In the genomic region with DNA sequence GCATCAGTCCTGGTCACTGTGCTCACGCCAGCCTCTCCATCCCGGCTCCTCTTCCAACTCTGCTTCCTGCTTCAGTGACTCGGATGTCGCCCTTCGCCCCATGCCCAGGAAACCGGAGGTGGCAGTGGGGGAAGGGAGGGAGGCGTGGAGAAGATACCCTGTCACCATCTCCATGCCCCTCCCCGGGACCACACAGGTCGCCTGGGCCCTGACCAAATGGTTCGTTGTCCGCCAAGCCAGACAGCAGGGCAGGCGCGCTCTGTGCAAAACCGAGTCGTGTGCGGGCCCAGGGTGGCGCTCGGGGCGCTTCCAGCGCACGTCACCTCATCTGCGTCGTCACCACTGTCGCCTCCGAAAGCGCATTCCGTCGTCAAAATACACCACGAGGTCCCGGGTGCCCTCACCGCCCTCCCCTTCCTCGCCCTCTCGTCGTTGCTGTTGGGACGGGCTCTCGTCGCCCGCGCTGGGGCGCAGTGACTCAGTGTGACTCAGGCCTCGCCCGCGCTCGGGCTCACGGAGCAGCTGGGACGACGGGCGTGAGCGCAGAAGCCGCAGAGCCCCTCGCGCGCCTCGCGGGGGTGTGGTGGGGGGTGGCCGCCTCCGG, we compare ENCODE assay signal across 8 cellular contexts. TPM values are rescaled to one million over a fixed set of nuclear protein-coding genes. Genes with fewer than 3 reads are reported as not detected.
DNase-seq lines count a peak whose midpoint lies in the region; ATAC-seq, FAIRE-seq and TF ChIP-seq lines count a peak whose summit lies in the region.

No MANE protein-coding gene starts in this region.

- BruUV-seq in IMR-90 (replicated peaks; lab: Mats Ljungman, UMichigan) = no TSS peak

- H3K4me1 ChIP-seq in IMR-90 (ENCODE audit: control insufficient read depth, insufficient read depth, low read length) (no peaks in the 10 kb centered on the region), H1 (replicated peaks in 1 of 4; ENCODE audit: control insufficient read depth in 3 of 4, insufficient read depth in 4 of 4, low read length in 3 of 4) (peaks cover 0 to 7% (median 2%) of the 10 kb centered on the region in 4 experiments; a peak in 4 of 7 replicates)

- in situ Hi-C loops in IMR-90 (cut with MboI; ENCODE audit: low sequenced_read_pairs) = no loop called here

- TF ChIP-seq CTCF in IMR-90 (conservative IDR thresholded peaks at IDR 0.05; ENCODE audit: low read depth, low read length) = no peak
- TF ChIP-seq CTCF in H1 (IDR thresholded peaks at IDR 0.05; ENCODE audit: control extremely low read depth in 1 of 3, insufficient read depth in 1 of 3, low read depth in 1 of 3, low read length in 3 of 3) = no peak

- H2BK120ac ChIP-seq in IMR-90 (ENCODE audit: low read depth, low read length) = no peak overlapping the region
- no peak overlapping the region for H2BK120ac ChIP-seq in H1 (replicated peaks; ENCODE audit: low read depth, low read length)

- intact Hi-C loops in IMR-90 (cut with micrococcal nuclease) = no loop called here

- H3K9ac ChIP-seq in IMR-90 (ENCODE audit: low read depth, low read length) = no peak overlapping the region
- H3K9ac ChIP-seq in H1 (replicated peaks in 1 of 4; ENCODE audit: extremely low read depth in 1 of 4, low read depth in 3 of 4, low read length in 3 of 4) = peak overlapping the region in 2 of 4 experiments; percentile 34 to 36; a peak in 2 of 7 replicates

- POLR2A ChIA-PET in IMR-90 (lab: Charles Lee; ENCODE audit: unreplicated experiment) (no interaction called here), H1 (lab: Charles Lee; ENCODE audit: partially characterized antibody) (interaction anchor here (0.9 to 1.9 kb wide), 5 partner anchors 9 to 30 kb away, joined by 3 to 6 read pairs (median 5); no protein-coding TSS in a partner anchor)

- 12% methylated on average over 20 of the region's 57 CpGs; no CpG with 5 or more reads in 1 of the 2 experiments for WGBS in IMR-90 (ENCODE audit: extremely low coverage in 2 of 2, insufficient read length in 1 of 2), 2 experiments
- 12% methylated on average over 54 of the region's 57 CpGs; no CpG with 5 or more reads in 1 of the 2 experiments for WGBS in H1 (ENCODE audit: extremely low coverage in 1 of 2, insufficient coverage in 1 of 2, insufficient read length in 1 of 2, insufficient replicate concordance in 2 of 2, low coverage in 1 of 2, low lambda C conversion rate in 2 of 2, missing lambda C conversion rate in 1 of 2), 2 experiments

- no peaks in the 10 kb centered on the region for H3K9me1 ChIP-seq in IMR-90 (ENCODE audit: insufficient read depth, low read length)

- H2BK5ac ChIP-seq in IMR-90 (ENCODE audit: low read depth, low read length, poor library complexity, severe bottlenecking) (no peak overlapping the region), H1 (ENCODE audit: low read depth, low read length) (peak overlapping the region; percentile 30; the same call in 1 of the 2 replicates)

- DNase-seq in AG08395 (ENCODE audit: low spot score) (peak; percentile 76), IMR-90 (peak; percentile 63), H1 (ENCODE audit: low read depth in 1 of 2, low spot score in 2 of 2) (peak in 1 of 2 experiments; percentile 84), mucosa of gallbladder (ENCODE audit: low spot score) (peak; percentile 48), SIG-M5 treated with dmso at 0.1 percent for 504 hours (lab: John Stamatoyannopoulos, UW; ENCODE audit: unreplicated experiment) (no peak), GM19239 (ENCODE audit: insufficient read length, low spot score) (no peak)
- peak; percentile 87 for DNase-seq in activated CD8-positive, alpha-beta memory T cell treated with anti-CD3 and anti-CD28 coated beads for 24 hours
- peak; percentile 69 to 72 for DNase-seq in stimulated activated CD8-positive, alpha-beta memory T cell treated with anti-CD3 and anti-CD28 coated beads, Interleukin-2, amount 100 ng/mL, for 48 hours (ENCODE audit: low read depth in 2 of 2)

- TF ChIP-seq POLR2A in IMR-90 (IDR thresholded peaks at IDR 0.05; ENCODE audit: low read depth, low read length) = no peak
- no peak; a peak in 1 of 3 replicates for TF ChIP-seq POLR2A in H1 (IDR thresholded peaks at IDR 0.05; ENCODE audit: control extremely low read depth in 1 of 2, low read depth in 2 of 2, low read length in 2 of 2)

- H3K23ac ChIP-seq in IMR-90 (ENCODE audit: low read depth, low read length) (no peak overlapping the region), H1 (ENCODE audit: insufficient read length) (no peak overlapping the region)

- no peaks in the 10 kb centered on the region for H4K20me1 ChIP-seq in IMR-90 (ENCODE audit: insufficient read depth, low read length)
- peaks cover 0 to 4% of the 10 kb centered on the region in 2 experiments for H4K20me1 ChIP-seq in H1 (replicated peaks in 1 of 2; ENCODE audit: control insufficient read depth in 1 of 2, insufficient read depth in 2 of 2, low read length in 2 of 2)

- H3K36me3 ChIP-seq in IMR-90 (ENCODE audit: control insufficient read depth, insufficient read depth, low read length) (no peaks in the 10 kb centered on the region), H1 (ENCODE audit: control insufficient read depth in 2 of 4, insufficient read depth in 4 of 4, low read length in 3 of 4) (no peaks in the 10 kb centered on the region)

- H2AK5ac ChIP-seq in IMR-90 (ENCODE audit: low read depth, low read length) (peak overlapping the region; percentile 60; the same call in 1 of the 2 replicates), H1 (ENCODE audit: low read depth, low read length) (no peak overlapping the region)

- H3K27me3 ChIP-seq in IMR-90 (ENCODE audit: control insufficient read depth, insufficient read depth, low read length) (no peaks in the 10 kb centered on the region), H1 (replicated peaks in 1 of 4; ENCODE audit: control insufficient read depth in 3 of 4, extremely low read depth in 1 of 4, insufficient read depth in 3 of 4, low read length in 3 of 4) (peaks cover 4 to 20% (median 15%) of the 10 kb centered on the region in 4 experiments; a peak in 6 of 7 replicates)

- H4K8ac ChIP-seq in IMR-90 (ENCODE audit: low read depth in 2 of 2, low read length in 2 of 2) (peak overlapping the region; percentile 82 to 84; a peak in 3 of 4 replicates), H1 (ENCODE audit: extremely low read depth, insufficient read depth, low read length) (peak overlapping the region; percentile 96)

- no peak overlapping the region for H3K18ac ChIP-seq in IMR-90 (ENCODE audit: low read depth, low read length)
- H3K18ac ChIP-seq in H1 (ENCODE audit: extremely low read depth, low read length) = peak overlapping the region; percentile 78

- no peak overlapping the region for H3K56ac ChIP-seq in IMR-90 (ENCODE audit: extremely low read depth, insufficient read depth, low read length)
- no peak overlapping the region for H3K56ac ChIP-seq in H1 (replicated peaks; ENCODE audit: insufficient read length, low read depth, low read length)

- peak overlapping the region; percentile 22 for H2AK9ac ChIP-seq in IMR-90 (replicated peaks; ENCODE audit: low read depth, low read length, poor library complexity)

- no peaks in the 10 kb centered on the region for H3K9me3 ChIP-seq in IMR-90 (ENCODE audit: control insufficient read depth, insufficient read depth, low read length)
- H3K9me3 ChIP-seq in H1 (ENCODE audit: insufficient read depth in 2 of 2, low read depth in 1 of 2, low read length in 1 of 2) = no peaks in the 10 kb centered on the region

- peak overlapping the region; percentile 90 for H2AFZ ChIP-seq in IMR-90 (replicated peaks; ENCODE audit: low read length, poor library complexity)
- peak overlapping the region; percentile 16; the same call in 1 of the 2 replicates for H2AFZ ChIP-seq in H1 (ENCODE audit: low read length)

- peaks cover 11% of the 10 kb centered on the region; the same call in 1 of the 2 replicates for H3K23me2 ChIP-seq in H1 (ENCODE audit: low read depth, low read length)

- FAIRE-seq in H1 (lab: Jason Lieb, UNC) (no peak), GM19239 (lab: Jason Lieb, UNC) (no peak)

- H3K4me2 ChIP-seq in IMR-90 (ENCODE audit: low read depth, low read length) (peak overlapping the region; percentile 23), H1 (ENCODE audit: insufficient read depth in 1 of 2, low read depth in 2 of 2, low read length in 2 of 2) (peak overlapping the region; percentile 64 to 72)

- ATAC-seq in IMR-90 (ENCODE audit: low read depth) = peak; percentile 83

- peak overlapping the region; percentile 8 for H4K5ac ChIP-seq in IMR-90 (ENCODE audit: low read depth, low read length)
- H4K5ac ChIP-seq in H1 (ENCODE audit: insufficient read length, low read depth, low read length) = no peak overlapping the region

- H2BK15ac ChIP-seq in IMR-90 (ENCODE audit: low read depth, low read length) (no peak overlapping the region), H1 (ENCODE audit: low read length) (no peak overlapping the region)

- H2BK20ac ChIP-seq in IMR-90 (ENCODE audit: low read depth, low read length) = no peak overlapping the region
- H2BK20ac ChIP-seq in H1 (ENCODE audit: low read length) = no peak overlapping the region

- peak overlapping the region; percentile 32 for H3K4me3 ChIP-seq in IMR-90 (ENCODE audit: insufficient read depth, low read depth, low read length)
- H3K4me3 ChIP-seq in H1 (ENCODE audit: extremely low read depth in 1 of 4, insufficient read depth in 2 of 4, low read depth in 3 of 4, low read length in 4 of 4) = peak overlapping the region; percentile 27 to 59 (median 36)

- H3K14ac ChIP-seq in IMR-90 (replicated peaks; ENCODE audit: low read depth, low read length) (no peak overlapping the region), H1 (ENCODE audit: insufficient read length) (no peak overlapping the region)

- dilution Hi-C loops in IMR-90 (cut with HindIII; ENCODE audit: low sequenced_read_pairs, unreplicated experiment) = no loop called here

- H3K79me2 ChIP-seq in H1 (ENCODE audit: control insufficient read depth in 1 of 2, insufficient read depth in 2 of 2, low read length in 2 of 2) = no peaks in the 10 kb centered on the region

- H4K91ac ChIP-seq in IMR-90 (ENCODE audit: insufficient read depth, low read depth, low read length) (no peak overlapping the region), H1 (replicated peaks; ENCODE audit: insufficient read length, low read length) (peak overlapping the region; percentile 73)

- H3K79me1 ChIP-seq in IMR-90 (ENCODE audit: low read depth in 1 of 2, low read length in 2 of 2) (peaks cover 0 to 3% of the 10 kb centered on the region in 2 experiments; a peak in 1 of 4 replicates), H1 (ENCODE audit: low read depth, low read length) (no peaks in the 10 kb centered on the region)

- TF ChIP-seq EP300 in H1 (IDR thresholded peaks at IDR 0.05; ENCODE audit: borderline replicate concordance in 1 of 2, low read depth in 2 of 2, low read length in 2 of 2) = no peak

- CTCF ChIA-PET in IMR-90 (lab: Yijun Ruan, JAX) = no interaction called here
- CTCF ChIA-PET in H1 (lab: Charles Lee; ENCODE audit: partially characterized antibody) = no interaction called here

- H3K4ac ChIP-seq in IMR-90 (ENCODE audit: low read depth, low read length) (no peak overlapping the region; the same call in 1 of the 2 replicates), H1 (replicated peaks; ENCODE audit: insufficient read length, low read depth, low read length) (peak overlapping the region; percentile 69)

- H2BK12ac ChIP-seq in H1 (ENCODE audit: low read depth, low read length) = 0 out of 2 replicates have a peak overlapping the region, but pooled peaks have one; percentile 33

- TF ChIP-seq RAD21 in IMR-90 (IDR thresholded peaks at IDR 0.05; ENCODE audit: low read length) (no peak), H1 (IDR thresholded peaks at IDR 0.05 in 1 of 2, conservative IDR thresholded peaks at IDR 0.05 in 1 of 2; ENCODE audit: low read depth in 2 of 2, low read length in 2 of 2) (no peak)

- H3K27ac ChIP-seq in IMR-90 (ENCODE audit: insufficient read depth, low read length) (no peak overlapping the region; the same call in 1 of the 2 replicates), H1 (ENCODE audit: low read depth, low read length) (no peak overlapping the region)

RNA-seq across cellular contexts. Expression of gene ZNF778, which starts 39.2 kb away (rescaled TPM):
- total RNA-seq in IMR-90 (2012; rRNA removed) (8.3 and 9.9 TPM in 2 replicates), mucosa of gallbladder (13.2 TPM)
- polyA plus RNA-seq in IMR-90 (2012; rRNA removed) (4.1 and 5.6 TPM in 2 replicates), H1 (2011; rRNA removed) (8.6 and 9.5 TPM in 2 replicates)
- 1.6 and 2.1 TPM in 2 replicates for polyA plus RNA-seq in IMR-90 (2012; cell fraction: cytosol; rRNA removed)
- 10.5 and 11.8 TPM in 2 replicates for polyA plus RNA-seq in IMR-90 (2012; cell fraction: nucleus; rRNA removed; ENCODE audit: low replicate concordance)
- total RNA-seq in H1 (2021; fragmentation: NEBNext Ultra II Directional; extraction: Animal tissue kit (Norgen Biotek cat#: 25700)) = 19.8 and 21.9 TPM in 2 replicates
- 8.3 TPM for polyA plus RNA-seq in H1 (2011; cell fraction: cytosol; rRNA removed)
- polyA plus RNA-seq in H1 (2011; cell fraction: nucleus; rRNA removed) = 11.0 TPM
- polyA plus RNA-seq in H1 (2012, experiment 1 of 2) = 8.9 to 11.6 TPM (median 10.6 TPM) in 4 replicates
- 0.62 TPM for polyA plus RNA-seq in H1 (2012, experiment 2 of 2)
- 11.3 TPM for polyA plus RNA-seq in H1 (2013, experiment 1 of 2)
- 10.3 TPM for polyA plus RNA-seq in H1 (2013, experiment 2 of 2)
- polyA minus RNA-seq in H1 (2011; rRNA and poly(A)+ RNA removed) = 30.1 and 31.7 TPM in 2 replicates
- 26.0 TPM for polyA minus RNA-seq in H1 (2011; cell fraction: cytosol; rRNA and poly(A)+ RNA removed)
- polyA minus RNA-seq in H1 (2011; cell fraction: nucleus; rRNA and poly(A)+ RNA removed) = 19.5 TPM

RNA-seq across cellular contexts. Expression of gene SLC22A31, which starts 56.4 kb away (rescaled TPM):
- total RNA-seq in IMR-90 (2012; rRNA removed) (0.18 and 0.56 TPM in 2 replicates), mucosa of gallbladder (1.6 TPM)
- polyA plus RNA-seq in IMR-90 (2012; rRNA removed) (5.0 and 5.5 TPM in 2 replicates), H1 (2011; rRNA removed) (7.7 and 7.9 TPM in 2 replicates)
- polyA plus RNA-seq in IMR-90 (2012; cell fraction: cytosol; rRNA removed) = 2.8 and 4.2 TPM in 2 replicates
- 48.5 and 137 TPM in 2 replicates for polyA plus RNA-seq in IMR-90 (2012; cell fraction: nucleus; rRNA removed; ENCODE audit: low replicate concordance)
- total RNA-seq in H1 (2021; fragmentation: NEBNext Ultra II Directional; extraction: Animal tissue kit (Norgen Biotek cat#: 25700)) = 10.6 and 11.1 TPM in 2 replicates
- polyA plus RNA-seq in H1 (2011; cell fraction: cytosol; rRNA removed) = 6.7 TPM
- 50.6 TPM for polyA plus RNA-seq in H1 (2011; cell fraction: nucleus; rRNA removed)
- polyA plus RNA-seq in H1 (2012, experiment 1 of 2) = 5.9 to 13.0 TPM (median 10.2 TPM) in 4 replicates
- 5.9 TPM for polyA plus RNA-seq in H1 (2012, experiment 2 of 2)
- polyA plus RNA-seq in H1 (2013, experiment 1 of 2) = 7.2 TPM
- 7.0 TPM for polyA plus RNA-seq in H1 (2013, experiment 2 of 2)
- 1.2 and 2.6 TPM in 2 replicates for polyA minus RNA-seq in H1 (2011; rRNA and poly(A)+ RNA removed)
- 3.0 TPM for polyA minus RNA-seq in H1 (2011; cell fraction: cytosol; rRNA and poly(A)+ RNA removed)
- polyA minus RNA-seq in H1 (2011; cell fraction: nucleus; rRNA and poly(A)+ RNA removed) = 10.6 TPM

Comparison
In these comparisons a context has a peak if more than half of its experiments do, and no peak if none do; other contexts are left out.
1. DNase-seq: peak in AG08395 (single experiment), IMR-90 (single experiment), activated CD8-positive, alpha-beta memory T cell treated with anti-CD3 and anti-CD28 coated beads for 24 hours (single experiment), mucosa of gallbladder (single experiment) and stimulated activated CD8-positive, alpha-beta memory T cell treated with anti-CD3 and anti-CD28 coated beads, Interleukin-2, amount 100 ng/mL, for 48 hours (2 of 2); none in SIG-M5 treated with dmso at 0.1 percent for 504 hours (single experiment) and GM19239 (single experiment).